34 cellular contexts compared by ENCODE assay signal in genomic region chr15:79105141-79105540, GRCh38. TPM values are rescaled to one million over a fixed set of nuclear protein-coding genes. Genes with fewer than 3 reads are reported as not detected.
"Had no signal": no experiment of that assay in that cellular context is flagged by ENCODE, and none has a peak within 500 bp of the region (broad histone marks: within the 10 kb centered on the region; RNA-seq: fewer than 3 reads in every experiment).

No MANE protein-coding gene starts in this region.

- H3K4me3 ChIP-seq: MG63, Peyer's patch had no signal

- H3K9me3 ChIP-seq: MG63, Peyer's patch had no signal

- ATAC-seq: activated naive CD8-positive, alpha-beta T cell treated with anti-CD3 and anti-CD28 coated beads, Interleukin-2, amount 50 U/mL, for 24 hours had no signal

- DNase-seq: activated CD4-positive, alpha-beta memory T cell treated with anti-CD3 and anti-CD28 coated beads, Interleukin-2, amount 10 ng/mL, durations not matched to agents 7 days and 5 days; activated CD4-positive, alpha-beta T cell treated with anti-CD3 and anti-CD28 coated beads for 1 hour; activated CD4-positive, alpha-beta T cell treated with anti-CD3 and anti-CD28 coated beads for 48 hours; activated CD4-positive, CD25-positive, alpha-beta regulatory T cell; activated CD8-positive, alpha-beta memory T cell treated with anti-CD3 and anti-CD28 coated beads, Interleukin-2, amount 50 U/mL, for 48 hours; activated effector memory CD4-positive, alpha-beta T cell treated with Interleukin-2 at 50 U/mL for 16 hours; activated naive CD4-positive, alpha-beta T cell treated with anti-CD3 and anti-CD28 coated beads, Interleukin-2, amount 10 ng/mL, durations not matched to agents 7 days and 5 days; activated naive CD8-positive, alpha-beta T cell treated with anti-CD3 and anti-CD28 coated beads, Interleukin-2, amount 50 U/mL, for 24 hours; activated T-cell treated with anti-CD3 and anti-CD28 coated beads, Interleukin-2, amount 50 U/mL, for 48 hours; anterior cingulate cortex; caudate nucleus; Kasumi-1; KG1; MG63; NCI-H1092; NCI-H1436 treated with DMSO at 0.1 percent for 48 hours; NCI-H1694 treated with DMSO at 0.1 percent for 48 hours; NCI-H2029; NCI-H345; NCI-H510A; NCI-H526; NCI-H748 treated with DMSO at 0.1 percent for 48 hours; NK-92 treated with Interleukin-12 subunit alpha and Interleukin-12 subunit beta, amount 100 ng/mL, for 24 hours; PC-3; Peyer's patch; Right ventricle myocardium superior; SW 1271; T-helper 1 cell; T-helper 2 cell; T-helper 9 cell; WERI-Rb-1 had no signal

- H3K27ac ChIP-seq: Peyer's patch, RWPE1, WERI-Rb-1 had no signal

- H3K36me3 Mint-ChIP-seq: activated naive CD4-positive, alpha-beta T cell treated with anti-CD3 and anti-CD28 coated beads, Interleukin-2, amount 10 ng/mL, durations not matched to agents 7 days and 5 days; activated naive CD8-positive, alpha-beta T cell; brain had no signal

- H3K27me3 ChIP-seq: Peyer's patch had no signal

- H3K4me1 ChIP-seq: Peyer's patch had no signal

- H3K27ac Mint-ChIP-seq: activated CD4-positive, alpha-beta memory T cell treated with anti-CD3 and anti-CD28 coated beads, Interleukin-2, amount 10 ng/mL, durations not matched to agents 7 days and 5 days; activated naive CD4-positive, alpha-beta T cell treated with anti-CD3 and anti-CD28 coated beads, Interleukin-2, amount 10 ng/mL, durations not matched to agents 7 days and 5 days; activated naive CD8-positive, alpha-beta T cell; activated naive CD8-positive, alpha-beta T cell treated with anti-CD3 and anti-CD28 coated beads, Interleukin-2, amount 50 U/mL, for 24 hours; brain had no signal

- H3K36me3 ChIP-seq: MG63, Peyer's patch, WERI-Rb-1 had no signal

- H3K4me1 Mint-ChIP-seq: activated CD4-positive, alpha-beta memory T cell treated with anti-CD3 and anti-CD28 coated beads, Interleukin-2, amount 10 ng/mL, durations not matched to agents 7 days and 5 days; activated naive CD4-positive, alpha-beta T cell treated with anti-CD3 and anti-CD28 coated beads, Interleukin-2, amount 10 ng/mL, durations not matched to agents 7 days and 5 days; brain had no signal

- H3K4me3 Mint-ChIP-seq: activated CD4-positive, alpha-beta memory T cell treated with anti-CD3 and anti-CD28 coated beads, Interleukin-2, amount 10 ng/mL, durations not matched to agents 7 days and 5 days; activated naive CD4-positive, alpha-beta T cell treated with anti-CD3 and anti-CD28 coated beads, Interleukin-2, amount 10 ng/mL, durations not matched to agents 7 days and 5 days; activated naive CD8-positive, alpha-beta T cell; activated naive CD8-positive, alpha-beta T cell treated with anti-CD3 and anti-CD28 coated beads, Interleukin-2, amount 50 U/mL, for 24 hours; brain had no signal

- H3K9me3 Mint-ChIP-seq: activated CD4-positive, alpha-beta memory T cell treated with anti-CD3 and anti-CD28 coated beads, Interleukin-2, amount 10 ng/mL, durations not matched to agents 7 days and 5 days; activated naive CD4-positive, alpha-beta T cell treated with anti-CD3 and anti-CD28 coated beads, Interleukin-2, amount 10 ng/mL, durations not matched to agents 7 days and 5 days; activated naive CD8-positive, alpha-beta T cell treated with anti-CD3 and anti-CD28 coated beads, Interleukin-2, amount 50 U/mL, for 24 hours had no signal

RNA-seq across cellular contexts. Expression of gene RASGRF1, which starts 14.6 kb away (rescaled TPM):
- total RNA-seq: activated CD4-positive, alpha-beta memory T cell treated with anti-CD3 and anti-CD28 coated beads, Interleukin-2, amount 10 ng/mL, durations not matched to agents 7 days and 5 days; PC-3; Right ventricle myocardium superior had no signal
